8 cellular contexts compared by ENCODE assay signal in the genomic region with DNA sequence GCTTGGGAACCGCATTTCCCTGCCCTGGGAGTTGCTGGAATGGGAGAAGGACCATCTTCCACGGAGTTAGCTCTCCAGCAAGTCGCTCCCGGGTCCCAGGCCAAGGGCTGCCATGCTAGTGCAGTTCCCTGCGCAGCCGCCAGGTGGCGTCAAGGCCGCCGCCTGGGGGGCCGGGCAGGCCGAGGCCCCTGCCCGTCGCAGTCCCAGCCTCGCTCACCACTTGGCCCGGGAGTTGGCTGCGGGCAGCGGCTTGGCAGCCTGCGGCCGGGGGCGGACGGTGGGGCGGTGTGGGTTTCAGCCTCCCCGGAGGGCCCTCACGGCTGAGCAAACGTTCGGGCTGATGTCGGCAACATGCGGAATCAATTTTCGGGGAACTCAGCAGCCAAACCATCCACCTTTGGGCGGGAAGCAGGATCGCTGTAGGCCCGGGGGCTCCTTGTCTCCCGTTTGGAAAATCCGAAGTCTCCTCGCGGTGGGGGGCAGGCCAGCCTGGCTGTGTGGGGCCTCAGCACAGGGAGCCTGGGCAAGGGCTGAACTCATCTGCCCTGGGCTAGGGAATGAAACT.
DNase-seq lines count a peak whose midpoint lies in the region; ATAC-seq, FAIRE-seq and TF ChIP-seq lines count a peak whose summit lies in the region.

No MANE protein-coding gene starts in this region.

- intact Hi-C loops in pancreas (cut with DNase I) = no loop called here

- H3K4me1 ChIP-seq in Karpas-422 (ENCODE audit: low read length) (no peaks in the 10 kb centered on the region), pancreas (no peaks in the 10 kb centered on the region)

- WGBS in pancreas, 2 donors = 46 to 56% methylated on average over 36 of the region's 36 CpGs

- TF ChIP-seq CTCF in epithelial cell of esophagus (IDR thresholded peaks at IDR 0.05; ENCODE audit: insufficient read depth, low read depth, low read length, missing control alignments) (peak; percentile 63), pancreas (IDR thresholded peaks at IDR 0.05) (peak; percentile 53 to 85 (median 71))

- H3K4me2 ChIP-seq in Karpas-422 (ENCODE audit: low read depth, low read length, poor library complexity, severe bottlenecking) = no peak overlapping the region

- ATAC-seq in pancreas = peak; percentile 64 to 85 (median 75)
- ATAC-seq in HG03457 (IDR thresholded peaks at IDR 0.05; ENCODE audit: unreplicated experiment) = no peak

- peak; percentile 12 for DNase-seq in activated gamma-delta T cell (lab: John Stamatoyannopoulos, UW)
- DNase-seq in activated gamma-delta T cell treated with Interleukin-2 at 50 U/mL for 16 hours = no peak
- DNase-seq in Karpas-422 = peak; percentile 55
- peak; percentile 35 for DNase-seq in epithelial cell of esophagus (ENCODE audit: low read depth)
- peak in 4 of 6 donors; percentile 32 to 75 (median 49) for DNase-seq in pancreas
- DNase-seq in midbrain (lab: John Stamatoyannopoulos, UW) = no peak
- no peak for DNase-seq in LoVo (ENCODE audit: low spot score)

- no peaks in the 10 kb centered on the region for H4K20me1 ChIP-seq in Karpas-422 (ENCODE audit: insufficient read depth, low read depth, low read length)

- H3K27me3 ChIP-seq in Karpas-422 (ENCODE audit: low read length) = no peaks in the 10 kb centered on the region
- no peaks in the 10 kb centered on the region for H3K27me3 ChIP-seq in pancreas

- H3K9me3 ChIP-seq in Karpas-422 (ENCODE audit: low read length) (no peaks in the 10 kb centered on the region), pancreas (no peaks in the 10 kb centered on the region)

- no peak for FAIRE-seq in pancreas (lab: Jason Lieb, UNC)

- no peak overlapping the region for H3K4me3 ChIP-seq in Karpas-422 (ENCODE audit: low read length)
- no peak overlapping the region for H3K4me3 ChIP-seq in epithelial cell of esophagus (ENCODE audit: low read length)
- no peak overlapping the region for H3K4me3 ChIP-seq in pancreas

- H3K79me2 ChIP-seq in Karpas-422 (ENCODE audit: low read length) = no peaks in the 10 kb centered on the region

- H3K27ac ChIP-seq in Karpas-422 (ENCODE audit: low read length) = no peak overlapping the region
- no peak overlapping the region for H3K27ac ChIP-seq in pancreas

- no peaks in the 10 kb centered on the region for H3K9me2 ChIP-seq in Karpas-422 (replicated peaks; ENCODE audit: insufficient read depth, low read length)

- H3K9ac ChIP-seq in Karpas-422 (ENCODE audit: low read length) = no peak overlapping the region

- H3K36me3 ChIP-seq in Karpas-422 (ENCODE audit: insufficient read depth, low read length) = no peaks in the 10 kb centered on the region
- no peaks in the 10 kb centered on the region for H3K36me3 ChIP-seq in pancreas

- H2AFZ ChIP-seq in Karpas-422 (ENCODE audit: low read length) = no peak overlapping the region

Comparison
In these comparisons a context has a peak if more than half of its experiments do, and no peak if none do; other contexts are left out.
1. DNase-seq: peak in activated gamma-delta T cell (single experiment), Karpas-422 (single experiment), epithelial cell of esophagus (single experiment) and pancreas (4 of 6); none in activated gamma-delta T cell treated with Interleukin-2 at 50 U/mL for 16 hours (single experiment), midbrain (single experiment) and LoVo (single experiment).